Comparison of ENCODE assay signal across 2 cellular contexts in genomic region chr3:120227710-120228347, GRCh38.
A peak's percentile ranks its signal among the peaks of the same experiment; 100 is the strongest.
TF ChIP-seq lines count a peak whose summit lies in the region.

No MANE protein-coding gene starts in this region.

TF ChIP-seq in HEK293, 187 proteins besides CTCF, POLR2A, EP300 and RAD21:
- TF ChIP-seq SP3 (tag by site-specific recombination; IDR thresholded peaks at IDR 0.05) (no peak), FEZF1 (tag by site-specific recombination; IDR thresholded peaks at IDR 0.05) (peak; percentile 15; the same call in 1 of the 2 replicates)

TF ChIP-seq in H1, 55 proteins besides CTCF, POLR2A, EP300 and RAD21:
- TF ChIP-seq JUND (IDR thresholded peaks at IDR 0.05; ENCODE audit: low read length) (no peak), TCF12 (IDR thresholded peaks at IDR 0.05; ENCODE audit: low read depth, low read length) (0 out of 2 replicates have a peak, but pooled peaks have one; percentile 49)
